In the genomic region with DNA sequence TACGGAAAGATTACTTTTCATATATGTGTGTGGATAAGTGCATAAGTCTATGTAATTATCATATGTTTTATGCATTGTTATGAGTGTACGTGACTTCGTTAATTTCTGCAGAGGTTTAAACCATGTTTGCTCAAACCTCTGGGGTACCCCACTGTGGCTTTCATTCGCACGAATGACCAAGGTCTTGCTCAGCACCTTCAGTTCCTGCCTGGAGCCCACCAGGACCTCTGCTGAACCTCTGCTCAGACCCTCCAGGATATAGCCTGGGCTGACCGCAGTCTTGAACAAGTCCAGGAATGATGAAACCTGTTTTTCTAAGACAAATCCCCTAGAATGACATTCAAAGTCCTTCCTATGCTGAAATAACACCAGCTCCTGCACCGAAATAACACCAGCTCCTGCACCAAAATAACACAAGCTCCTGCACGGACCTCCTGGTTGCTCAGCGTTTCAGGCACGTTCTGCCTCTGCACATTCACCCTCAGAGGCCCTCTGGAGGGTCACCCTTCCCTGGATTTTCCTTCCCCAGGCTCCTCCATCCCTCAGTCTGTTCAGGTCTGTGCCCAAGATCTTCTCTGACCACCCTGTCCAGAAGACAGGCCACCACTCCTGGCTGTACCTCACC, we compare ENCODE assay signal across 23 cellular contexts.
"Had no signal": no experiment of that assay in that cellular context is flagged by ENCODE, and none has a peak within 500 bp of the region (broad histone marks: within the 10 kb centered on the region; RNA-seq: fewer than 3 reads in every experiment).

No MANE protein-coding gene starts in this region.

- H3K79me2 ChIP-seq: hepatocyte had no signal

- H3K9me3 Mint-ChIP-seq: activated B cell treated with CpG ODN at 0.5 μM for 24 hours; activated CD8-positive, alpha-beta T cell treated with anti-CD3 and anti-CD28 coated beads for 36 hours; activated T-cell treated with anti-CD3 and anti-CD28 coated beads, Interleukin-2, amount 50 U/mL, for 4 hours; activated T-helper 17 cell treated with anti-CD3 and anti-CD28 coated beads, Interleukin-2, amount 50 U/mL, for 72 hours had no signal

- H3K27ac Mint-ChIP-seq: activated B cell treated with CpG ODN at 0.5 μM for 24 hours; activated CD8-positive, alpha-beta T cell treated with anti-CD3 and anti-CD28 coated beads for 36 hours; activated T-helper 17 cell treated with anti-CD3 and anti-CD28 coated beads, Interleukin-2, amount 50 U/mL, for 72 hours; T-helper 17 cell had no signal

- ATAC-seq: activated CD8-positive, alpha-beta T cell treated with anti-CD3 and anti-CD28 coated beads for 36 hours; activated T-cell treated with anti-CD3 and anti-CD28 coated beads, Interleukin-2, amount 50 U/mL, for 4 hours; activated T-helper 17 cell treated with anti-CD3 and anti-CD28 coated beads, Interleukin-2, amount 50 U/mL, for 72 hours; gastroesophageal sphincter; pancreas; right cardiac atrium; T-helper 17 cell had no signal

- H2AFZ ChIP-seq: hepatocyte had no signal

- DNase-seq: activated B cell treated with CpG ODN at 0.5 μM for 24 hours; activated CD4-positive, alpha-beta T cell treated with anti-CD3 and anti-CD28 coated beads, Interleukin-2, amount 50 U/mL, for 1 hour; activated CD8-positive, alpha-beta T cell treated with anti-CD3 and anti-CD28 coated beads for 36 hours; activated gamma-delta T cell treated with Interleukin-2 at 50 U/mL for 16 hours; activated naive CD4-positive, alpha-beta T cell treated with anti-CD3 and anti-CD28 coated beads, Interleukin-2, amount 50 U/mL, for 16 hours; activated T-cell treated with anti-CD3 and anti-CD28 coated beads, Interleukin-2, amount 50 U/mL, for 4 hours; amniotic stem cell; left ventricle myocardium inferior; pancreas; right cardiac atrium; stimulated activated CD4-positive, alpha-beta T cell treated with anti-CD3 and anti-CD28 coated beads, Interleukin-15, amount 100 ng/mL, for 24 hours; stimulated activated CD4-positive, alpha-beta T cell treated with anti-CD3 and anti-CD28 coated beads, Interleukin-2, amount 100 ng/mL, for 24 hours; stimulated activated naive CD4-positive, alpha-beta T cell; T-helper 17 cell; T1000; transverse colon; uterus had no signal

- H3K4me3 ChIP-seq: gastroesophageal sphincter, hepatocyte, left ventricle myocardium inferior, lung, pancreas, suprapubic skin, transverse colon, uterus had no signal

- H3K4me1 ChIP-seq: gastroesophageal sphincter, transverse colon, uterus had no signal

- H3K4me3 Mint-ChIP-seq: activated B cell treated with CpG ODN at 0.5 μM for 24 hours; activated CD8-positive, alpha-beta T cell treated with anti-CD3 and anti-CD28 coated beads for 36 hours; activated T-cell treated with anti-CD3 and anti-CD28 coated beads, Interleukin-2, amount 50 U/mL, for 4 hours; activated T-helper 17 cell treated with anti-CD3 and anti-CD28 coated beads, Interleukin-2, amount 50 U/mL, for 72 hours; T-helper 17 cell had no signal

- H3K9me3 ChIP-seq: gastroesophageal sphincter, left ventricle myocardium inferior, pancreas, suprapubic skin, transverse colon, uterus had no signal

- H3K27me3 Mint-ChIP-seq: activated B cell treated with CpG ODN at 0.5 μM for 24 hours had no signal

- FAIRE-seq: endothelial cell of umbilical vein, pancreas had no signal

- H3K27me3 ChIP-seq: gastroesophageal sphincter, hepatocyte, pancreas, suprapubic skin, transverse colon, uterus had no signal

- H3K36me3 ChIP-seq: gastroesophageal sphincter, left ventricle myocardium inferior, pancreas, suprapubic skin, transverse colon, uterus had no signal

- H3K27ac ChIP-seq: gastroesophageal sphincter, hepatocyte, left ventricle myocardium inferior, pancreas, suprapubic skin, transverse colon, uterus had no signal

- H3K4me2 ChIP-seq: hepatocyte had no signal
